Comparison of ENCODE assay signal across 14 cellular contexts in the genomic region with DNA sequence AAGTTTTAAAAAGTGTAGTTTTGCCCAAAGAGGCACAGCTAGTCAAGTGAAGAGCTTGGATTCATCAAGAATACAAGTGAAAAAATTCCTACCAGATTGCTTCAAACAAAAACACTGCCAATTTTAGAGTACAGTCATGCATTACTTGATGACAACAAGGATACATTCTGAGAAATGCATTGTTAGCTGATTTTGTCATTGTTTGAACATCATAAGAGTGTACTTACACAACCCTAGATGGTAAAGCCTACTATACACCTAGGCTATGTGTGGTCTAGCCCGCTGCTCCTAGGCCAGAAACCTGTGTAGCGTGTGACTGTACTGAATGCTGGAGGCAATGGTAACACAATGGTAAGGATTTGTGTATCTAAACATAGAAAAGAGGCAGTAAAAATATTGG. TPM values are rescaled to one million over a fixed set of nuclear protein-coding genes. Genes with fewer than 3 reads are reported as not detected.
DNase-seq lines count a peak whose midpoint lies in the region; ATAC-seq and TF ChIP-seq lines count a peak whose summit lies in the region.
"Had no signal": no experiment of that assay in that cellular context is flagged by ENCODE, and none has a peak within 500 bp of the region (broad histone marks: within the 10 kb centered on the region; RNA-seq: fewer than 3 reads in every experiment).

No MANE protein-coding gene starts in this region.

- no peak overlapping the region for H3K9ac ChIP-seq in rectal smooth muscle tissue (ENCODE audit: low read length)

- H3K4me3 ChIP-seq in RWPE2 (ENCODE audit: severe bottlenecking) (no peak overlapping the region), esophagus (ENCODE audit: low read depth in 1 of 2, low read length in 2 of 2) (no peak overlapping the region), rectal smooth muscle tissue (ENCODE audit: low read length) (no peak overlapping the region)
- H3K4me3 ChIP-seq: gastroesophageal sphincter had no signal

- H3K4me3 Mint-ChIP-seq in activated naive CD4-positive, alpha-beta T cell treated with anti-CD3 and anti-CD28 coated beads for 36 hours = no peak overlapping the region
- H3K4me3 Mint-ChIP-seq: activated T-cell treated with anti-CD3 and anti-CD28 coated beads, Interleukin-2, amount 50 U/mL, for 4 hours; natural killer cell treated with Interleukin-12 subunit alpha and Interleukin-12 subunit beta and Interleukin-15 and Interleukin-18, amount 100 ng/mL, for 72 hours had no signal

- peaks cover 47% of the 10 kb centered on the region for H3K36me3 ChIP-seq in RWPE2 (ENCODE audit: low read depth)
- peaks cover 0 to 17% of the 10 kb centered on the region in 2 donors for H3K36me3 ChIP-seq in esophagus (ENCODE audit: control insufficient read depth in 2 of 2, insufficient read depth in 2 of 2, low read length in 1 of 2)
- peaks cover 9% of the 10 kb centered on the region for H3K36me3 ChIP-seq in rectal smooth muscle tissue (ENCODE audit: control insufficient read depth, insufficient read depth, low read length)

- CTCF ChIA-PET in activated naive CD4-positive, alpha-beta T cell treated with anti-CD3 and anti-CD28 coated beads for 36 hours (lab: Charles Lee) = interaction anchor here (0.6 to 1.0 kb wide), 2 partner anchors 25 to 61 kb away, joined by 3 read pairs; no protein-coding TSS in a partner anchor

- DNase-seq in Caki2 (ENCODE audit: low read depth) (peak; percentile 8), RWPE2 (ENCODE audit: low spot score) (no peak), NCI-H2107 treated with DMSO at 0.1 percent for 48 hours (lab: John Stamatoyannopoulos, UW; ENCODE audit: unreplicated experiment) (no peak), GM13976 (ENCODE audit: low spot score) (no peak)
- no peak for DNase-seq in activated naive CD4-positive, alpha-beta T cell treated with anti-CD3 and anti-CD28 coated beads for 36 hours
- DNase-seq: activated T-cell treated with anti-CD3 and anti-CD28 coated beads, Interleukin-2, amount 50 U/mL, for 4 hours; left cardiac atrium; MM.1S; NCI-H524 had no signal

- no peaks in the 10 kb centered on the region for H3K9me3 Mint-ChIP-seq in activated naive CD4-positive, alpha-beta T cell treated with anti-CD3 and anti-CD28 coated beads for 36 hours
- H3K9me3 Mint-ChIP-seq: activated T-cell treated with anti-CD3 and anti-CD28 coated beads, Interleukin-2, amount 50 U/mL, for 4 hours; natural killer cell treated with Interleukin-12 subunit alpha and Interleukin-12 subunit beta and Interleukin-15 and Interleukin-18, amount 100 ng/mL, for 72 hours had no signal

- H3K4me1 ChIP-seq in RWPE2 (ENCODE audit: insufficient read depth, poor library complexity, severe bottlenecking) = peaks cover 6% of the 10 kb centered on the region
- no peaks in the 10 kb centered on the region for H3K4me1 ChIP-seq in esophagus (ENCODE audit: control insufficient read depth in 2 of 2, insufficient read depth in 2 of 2, low read length in 1 of 2)
- peaks cover 6% of the 10 kb centered on the region for H3K4me1 ChIP-seq in rectal smooth muscle tissue (ENCODE audit: control insufficient read depth, insufficient read depth, low read length)
- H3K4me1 ChIP-seq: gastroesophageal sphincter had no signal

- H3K27ac ChIP-seq in RWPE2 (ENCODE audit: poor library complexity, severe bottlenecking) (peak overlapping the region; percentile 35), esophagus (ENCODE audit: low read depth in 2 of 2, low read length in 1 of 2) (peak overlapping the region; percentile 14 to 42), rectal smooth muscle tissue (ENCODE audit: low read depth, low read length) (peak overlapping the region; percentile 77)

- in situ Hi-C loops in Caki2 (cut with HindIII; ENCODE audit: low pct_unique_long_range_greater_than_20kb, low sequenced_read_pairs) = no loop called here
- in situ Hi-C loops in GM13976 (cut with MboI; ENCODE audit: low sequenced_read_pairs, unreplicated experiment) = no loop called here

- TF ChIP-seq CTCF in RWPE2 (IDR thresholded peaks at IDR 0.05; ENCODE audit: poor library complexity, severe bottlenecking) (no peak), GM13976 (IDR thresholded peaks at IDR 0.05; ENCODE audit: borderline replicate concordance, control extremely low read depth, extremely low read depth, insufficient read depth, missing control alignments) (no peak)

- H3K27me3 Mint-ChIP-seq in activated naive CD4-positive, alpha-beta T cell treated with anti-CD3 and anti-CD28 coated beads for 36 hours (ENCODE audit: low read depth) = no peaks in the 10 kb centered on the region
- H3K27me3 Mint-ChIP-seq: natural killer cell treated with Interleukin-12 subunit alpha and Interleukin-12 subunit beta and Interleukin-15 and Interleukin-18, amount 100 ng/mL, for 72 hours had no signal

- peaks cover 47% of the 10 kb centered on the region for H3K36me3 Mint-ChIP-seq in activated naive CD4-positive, alpha-beta T cell treated with anti-CD3 and anti-CD28 coated beads for 36 hours (ENCODE audit: low read depth)
- H3K36me3 Mint-ChIP-seq: natural killer cell treated with Interleukin-12 subunit alpha and Interleukin-12 subunit beta and Interleukin-15 and Interleukin-18, amount 100 ng/mL, for 72 hours had no signal

- no peaks in the 10 kb centered on the region for H3K4me1 Mint-ChIP-seq in activated naive CD4-positive, alpha-beta T cell treated with anti-CD3 and anti-CD28 coated beads for 36 hours (ENCODE audit: low read depth)

- H3K9me3 ChIP-seq in RWPE2 (ENCODE audit: severe bottlenecking) (no peaks in the 10 kb centered on the region), esophagus (ENCODE audit: control insufficient read depth in 2 of 2, insufficient read depth in 1 of 2, low read depth in 1 of 2, low read length in 1 of 2) (no peaks in the 10 kb centered on the region)
- H3K9me3 ChIP-seq: gastroesophageal sphincter had no signal

- intact Hi-C loops in activated naive CD4-positive, alpha-beta T cell treated with anti-CD3 and anti-CD28 coated beads for 36 hours (cut with micrococcal nuclease) = no loop called here

- no peaks in the 10 kb centered on the region for H3K27me3 ChIP-seq in RWPE2 (ENCODE audit: insufficient read depth, poor library complexity, severe bottlenecking)
- no peaks in the 10 kb centered on the region for H3K27me3 ChIP-seq in esophagus (ENCODE audit: control insufficient read depth in 1 of 2, insufficient read depth in 2 of 2, low read length in 2 of 2)
- no peaks in the 10 kb centered on the region for H3K27me3 ChIP-seq in rectal smooth muscle tissue (ENCODE audit: control insufficient read depth, insufficient read depth, low read length)
- H3K27me3 ChIP-seq: gastroesophageal sphincter had no signal

- ATAC-seq in RWPE2 (ENCODE audit: low read depth) (peak; percentile 97), GM18502 (IDR thresholded peaks at IDR 0.05; ENCODE audit: poor library complexity, unreplicated experiment) (no peak)
- ATAC-seq: activated T-cell treated with anti-CD3 and anti-CD28 coated beads, Interleukin-2, amount 50 U/mL, for 4 hours; gastroesophageal sphincter; left cardiac atrium; natural killer cell treated with Interleukin-12 subunit alpha and Interleukin-12 subunit beta and Interleukin-15 and Interleukin-18, amount 100 ng/mL, for 72 hours had no signal

- WGBS in esophagus, 2 donors = 50 to 77% methylated on average over 2 of the region's 2 CpGs

- no peak overlapping the region for H3K27ac Mint-ChIP-seq in activated naive CD4-positive, alpha-beta T cell treated with anti-CD3 and anti-CD28 coated beads for 36 hours
- H3K27ac Mint-ChIP-seq: natural killer cell treated with Interleukin-12 subunit alpha and Interleukin-12 subunit beta and Interleukin-15 and Interleukin-18, amount 100 ng/mL, for 72 hours had no signal

RNA-seq across cellular contexts. Expression of gene TMTC4, which starts 41.1 kb away (rescaled TPM):
- total RNA-seq in Caki2 (2014; rRNA removed; shearing (Covaris generic); ENCODE audit: low replicate concordance) = 19.5 and 35.3 TPM in 2 replicates
- polyA plus RNA-seq in esophagus = 1 to 10 TPM; 4.4 to 5.5 TPM
- total RNA-seq in activated naive CD4-positive, alpha-beta T cell treated with anti-CD3 and anti-CD28 coated beads for 36 hours = 10 to 100 TPM; 16.1 to 18.5 TPM

RNA-seq across cellular contexts. Expression of gene GGACT, which starts 44.9 kb away (rescaled TPM):
- 2.5 and 4.7 TPM in 2 replicates for total RNA-seq in Caki2 (2014; rRNA removed; shearing (Covaris generic); ENCODE audit: low replicate concordance)
- 1 to 10 TPM in 1 of 2 donors, under 1 TPM in 1; 0.81 to 1.3 TPM for polyA plus RNA-seq in esophagus
- 1 to 10 TPM; 3.9 to 6.6 TPM for total RNA-seq in activated naive CD4-positive, alpha-beta T cell treated with anti-CD3 and anti-CD28 coated beads for 36 hours
